In genomic region chr1:246595146-246595545, GRCh38 we compare ENCODE assay signal across 24 cellular contexts. TPM values are rescaled to one million over a fixed set of nuclear protein-coding genes. Genes with fewer than 3 reads are reported as not detected.
A peak's percentile ranks its signal among the peaks of the same experiment; 100 is the strongest.
DNase-seq lines count a peak whose midpoint lies in the region; ATAC-seq and TF ChIP-seq lines count a peak whose summit lies in the region.
"Had no signal": no experiment of that assay in that cellular context is flagged by ENCODE, and none has a peak within 500 bp of the region (broad histone marks: within the 10 kb centered on the region; RNA-seq: fewer than 3 reads in every experiment).

No MANE protein-coding gene starts in this region.

- no peaks in the 10 kb centered on the region for H3K9me3 Mint-ChIP-seq in stimulated activated naive CD8-positive, alpha-beta T cell treated with anti-CD3 and anti-CD28 coated beads, Interleukin-15, Interleukin-2, amounts not matched to agents 100 ng/mL and 50 ng/mL, for 24 hours
- no peaks in the 10 kb centered on the region for H3K9me3 Mint-ChIP-seq in stimulated activated naive CD8-positive, alpha-beta T cell treated with anti-CD3 and anti-CD28 coated beads, Interleukin-15, amount 100 ng/mL, for 72 hours
- H3K9me3 Mint-ChIP-seq in chondrocyte (ENCODE audit: low read depth) (peaks cover 3% of the 10 kb centered on the region), osteocyte (ENCODE audit: unreplicated experiment) (no peaks in the 10 kb centered on the region)

- no peaks in the 10 kb centered on the region for H3K27me3 ChIP-seq in gastroesophageal sphincter
- H3K27me3 ChIP-seq: Peyer's patch, SJCRH30 had no signal

- no peak for ATAC-seq in stimulated activated naive CD8-positive, alpha-beta T cell treated with anti-CD3 and anti-CD28 coated beads, Interleukin-15, amount 100 ng/mL, for 72 hours
- no peak for ATAC-seq in gastroesophageal sphincter
- no peak for ATAC-seq in GM19395 (IDR thresholded peaks at IDR 0.05; ENCODE audit: unreplicated experiment)
- ATAC-seq: A549, HepG2 had no signal

- 53 to 58% methylated on average over 3 of the region's 3 CpGs for WGBS in gastroesophageal sphincter (ENCODE audit: low coverage in 1 of 2), 2 donors

- no peak for TF ChIP-seq CTCF in chondrocyte (IDR thresholded peaks at IDR 0.05)
- no peak for TF ChIP-seq CTCF in gastroesophageal sphincter (IDR thresholded peaks at IDR 0.05)
- no peak for TF ChIP-seq CTCF in osteocyte (IDR thresholded peaks at IDR 0.05)
- no peak for TF ChIP-seq CTCF in foreskin fibroblast (IDR thresholded peaks at IDR 0.05; ENCODE audit: low read depth, low read length)

- H3K4me3 ChIP-seq in gastroesophageal sphincter (no peak overlapping the region), foreskin fibroblast (ENCODE audit: low read depth in 1 of 2, low read length in 2 of 2) (no peak overlapping the region)
- H3K4me3 ChIP-seq: A549, Peyer's patch, SJCRH30 had no signal

- DNase-seq in stimulated activated naive CD8-positive, alpha-beta T cell treated with anti-CD3 and anti-CD28 coated beads, Interleukin-15, amount 100 ng/mL, for 72 hours = no peak
- DNase-seq in chondrocyte (ENCODE audit: low spot score) = no peak
- no peak for DNase-seq in osteocyte (ENCODE audit: extremely low spot score, unreplicated experiment)
- no peak for DNase-seq in NCI-H510A (lab: John Stamatoyannopoulos, UW)
- DNase-seq in foreskin fibroblast = no peak
- DNase-seq: Caco-2, DMS 273 treated with DMSO at 0.1 percent for 48 hours, DMS79 treated with DMSO at 0.1 percent for 48 hours, H7, KBM-7, NCI-H1092 treated with DMSO at 0.1 percent for 48 hours, NCI-H2029 treated with DMSO at 0.1 percent for 48 hours, NCI-H345, NCI-H524 treated with DMSO at 0.1 percent for 48 hours, Peyer's patch, SJCRH30 had no signal

- H3K27ac Mint-ChIP-seq in stimulated activated naive CD8-positive, alpha-beta T cell treated with anti-CD3 and anti-CD28 coated beads, Interleukin-15, Interleukin-2, amounts not matched to agents 100 ng/mL and 50 ng/mL, for 24 hours = peak overlapping the region; percentile 33
- no peak overlapping the region for H3K27ac Mint-ChIP-seq in stimulated activated naive CD8-positive, alpha-beta T cell treated with anti-CD3 and anti-CD28 coated beads, Interleukin-15, amount 100 ng/mL, for 72 hours
- H3K27ac Mint-ChIP-seq in chondrocyte (ENCODE audit: unreplicated experiment) = peak overlapping the region; percentile 80
- peak overlapping the region; percentile 89 for H3K27ac Mint-ChIP-seq in osteocyte (ENCODE audit: unreplicated experiment)
- H3K27ac Mint-ChIP-seq: B cell, CD14-positive monocyte had no signal

- no peak for TF ChIP-seq POLR2A in gastroesophageal sphincter (IDR thresholded peaks at IDR 0.05)

- H3K9me3 ChIP-seq in gastroesophageal sphincter = no peaks in the 10 kb centered on the region
- H3K9me3 ChIP-seq: A549, Caco-2, Peyer's patch, SJCRH30 had no signal

- peaks cover 16 to 93% (median 19%) of the 10 kb centered on the region in 3 donors for H3K4me1 ChIP-seq in gastroesophageal sphincter
- H3K4me1 ChIP-seq: Caco-2, SJCRH30 had no signal

- peaks cover 0 to 17% of the 10 kb centered on the region in 2 donors for H3K36me3 ChIP-seq in gastroesophageal sphincter

- peaks cover 32% of the 10 kb centered on the region for H3K4me1 Mint-ChIP-seq in stimulated activated naive CD8-positive, alpha-beta T cell treated with anti-CD3 and anti-CD28 coated beads, Interleukin-15, Interleukin-2, amounts not matched to agents 100 ng/mL and 50 ng/mL, for 24 hours (ENCODE audit: low read depth)
- peaks cover 38% of the 10 kb centered on the region for H3K4me1 Mint-ChIP-seq in stimulated activated naive CD8-positive, alpha-beta T cell treated with anti-CD3 and anti-CD28 coated beads, Interleukin-15, amount 100 ng/mL, for 72 hours
- H3K4me1 Mint-ChIP-seq in chondrocyte (ENCODE audit: low read depth) (peaks cover 59% of the 10 kb centered on the region), osteocyte (ENCODE audit: unreplicated experiment) (peaks cover 64% of the 10 kb centered on the region)

- H3K27ac ChIP-seq in gastroesophageal sphincter = peak overlapping the region in 3 of 4 donors; percentile 14 to 71 (median 47)
- H3K27ac ChIP-seq: A549, HL-60, SJCRH30 had no signal

- TF ChIP-seq EP300 in gastroesophageal sphincter (IDR thresholded peaks at IDR 0.05) = no peak

- H3K4me3 Mint-ChIP-seq in stimulated activated naive CD8-positive, alpha-beta T cell treated with anti-CD3 and anti-CD28 coated beads, Interleukin-15, Interleukin-2, amounts not matched to agents 100 ng/mL and 50 ng/mL, for 24 hours = no peak overlapping the region
- no peak overlapping the region for H3K4me3 Mint-ChIP-seq in stimulated activated naive CD8-positive, alpha-beta T cell treated with anti-CD3 and anti-CD28 coated beads, Interleukin-15, amount 100 ng/mL, for 72 hours
- H3K4me3 Mint-ChIP-seq in chondrocyte (ENCODE audit: unreplicated experiment) (no peak overlapping the region), osteocyte (ENCODE audit: unreplicated experiment) (no peak overlapping the region)
- H3K4me3 Mint-ChIP-seq: B cell, CD14-positive monocyte had no signal

- H3K36me3 Mint-ChIP-seq in stimulated activated naive CD8-positive, alpha-beta T cell treated with anti-CD3 and anti-CD28 coated beads, Interleukin-15, Interleukin-2, amounts not matched to agents 100 ng/mL and 50 ng/mL, for 24 hours (ENCODE audit: low read depth) = peaks cover 54% of the 10 kb centered on the region
- H3K36me3 Mint-ChIP-seq in chondrocyte (ENCODE audit: low read depth) (peaks cover 9% of the 10 kb centered on the region), osteocyte (ENCODE audit: unreplicated experiment) (peaks cover 22% of the 10 kb centered on the region)

- no peaks in the 10 kb centered on the region for H3K27me3 Mint-ChIP-seq in stimulated activated naive CD8-positive, alpha-beta T cell treated with anti-CD3 and anti-CD28 coated beads, Interleukin-15, Interleukin-2, amounts not matched to agents 100 ng/mL and 50 ng/mL, for 24 hours
- no peaks in the 10 kb centered on the region for H3K27me3 Mint-ChIP-seq in stimulated activated naive CD8-positive, alpha-beta T cell treated with anti-CD3 and anti-CD28 coated beads, Interleukin-15, amount 100 ng/mL, for 72 hours
- H3K27me3 Mint-ChIP-seq in chondrocyte (ENCODE audit: low read depth) (no peaks in the 10 kb centered on the region), osteocyte (ENCODE audit: unreplicated experiment) (no peaks in the 10 kb centered on the region)
- H3K27me3 Mint-ChIP-seq: B cell had no signal

RNA-seq across cellular contexts. Expression of gene CNST, which starts 28.9 kb away (rescaled TPM):
- total RNA-seq in chondrocyte = 22.3 to 25.6 TPM (median 25.2 TPM) in 3 replicates
- total RNA-seq in gastroesophageal sphincter = 10 to 100 TPM; 41.6 to 81.9 (median 65.6) TPM
- total RNA-seq in osteocyte = 26.8 and 32.9 TPM in 2 replicates

RNA-seq across cellular contexts. Expression of gene TFB2M, which starts 29.1 kb away (rescaled TPM):
- 9.6 to 12.3 TPM (median 10.6 TPM) in 3 replicates for total RNA-seq in chondrocyte
- 10 to 100 TPM in 2 of 4 donors, 1 to 10 TPM in 2; 7.4 to 12.8 (median 10.2) TPM for total RNA-seq in gastroesophageal sphincter
- total RNA-seq in osteocyte = 11.5 and 12.5 TPM in 2 replicates

Comparison
In these comparisons a context has a peak if more than half of its experiments do, and no peak if none do; other contexts are left out.
1. H3K27ac Mint-ChIP-seq: peak in stimulated activated naive CD8-positive, alpha-beta T cell treated with anti-CD3 and anti-CD28 coated beads, Interleukin-15, Interleukin-2, amounts not matched to agents 100 ng/mL and 50 ng/mL, for 24 hours (single experiment), chondrocyte (single experiment) and osteocyte (single experiment); none in stimulated activated naive CD8-positive, alpha-beta T cell treated with anti-CD3 and anti-CD28 coated beads, Interleukin-15, amount 100 ng/mL, for 72 hours (0 of 2).